In genomic region chr17:7404737-7405412, GRCh38 we compare ENCODE assay signal across 8 cellular contexts. TPM values are rescaled to one million over a fixed set of nuclear protein-coding genes. Genes with fewer than 3 reads are reported as not detected.
A peak's percentile ranks its signal among the peaks of the same experiment; 100 is the strongest.
DNase-seq lines count a peak whose midpoint lies in the region; ATAC-seq and TF ChIP-seq lines count a peak whose summit lies in the region.

No MANE protein-coding gene starts in this region.

- H3K9ac ChIP-seq in iPS-20b (ENCODE audit: low read depth, low read length): peak overlapping the region; percentile 83; the same call in 1 of the 2 replicates

- H3K4me1 ChIP-seq in Caco-2 (no peaks in the 10 kb centered on the region), Panc1 (ENCODE audit: control insufficient read depth, insufficient read depth, low read length) (peaks cover 3% of the 10 kb centered on the region), iPS-20b (ENCODE audit: insufficient read depth, low read length) (peaks cover 8% of the 10 kb centered on the region; the same call in 1 of the 2 replicates)

- intact Hi-C loops in Caco-2 (cut with micrococcal nuclease; ENCODE audit: unreplicated experiment) (loop anchor here (1.0 to 2.0 kb wide), 3 partner anchors 25 to 54 kb away; partner anchors contain the start of gene TMEM102), Panc1 (cut with micrococcal nuclease; ENCODE audit: unreplicated experiment) (no loop called here)

- BruUV-seq in Caco-2 (replicated peaks; lab: Mats Ljungman, UMichigan) (no TSS peak), Panc1 (replicated peaks; lab: Mats Ljungman, UMichigan) (no TSS peak)

- peaks cover 6% of the 10 kb centered on the region for H3K36me3 Mint-ChIP-seq in Caco-2 (ENCODE audit: insufficient read depth, unreplicated experiment)

- no peaks in the 10 kb centered on the region for H3K27me3 Mint-ChIP-seq in Caco-2 (ENCODE audit: insufficient read depth, unreplicated experiment)

- no peak for TF ChIP-seq CTCF in Caco-2 (IDR thresholded peaks at IDR 0.05; ENCODE audit: insufficient read depth in 1 of 2, low read depth in 1 of 2, low read length in 1 of 2, severe bottlenecking in 1 of 2, unreplicated experiment in 1 of 2)
- TF ChIP-seq CTCF in Panc1 (IDR thresholded peaks at IDR 0.05): no peak
- no peak for TF ChIP-seq CTCF in astrocyte of the spinal cord (IDR thresholded peaks at IDR 0.05; ENCODE audit: low read depth, low read length)

- peak overlapping the region; percentile 76 for H3K27ac Mint-ChIP-seq in Caco-2 (ENCODE audit: unreplicated experiment)

- H3K27ac ChIP-seq in Panc1 (ENCODE audit: low read length): peak overlapping the region; percentile 57
- H3K27ac ChIP-seq in iPS-20b (ENCODE audit: low read length): no peak overlapping the region

- H3K27me3 ChIP-seq in Caco-2 (replicated peaks; ENCODE audit: control insufficient read depth, insufficient read depth, low read length): no peaks in the 10 kb centered on the region
- H3K27me3 ChIP-seq in Panc1 (ENCODE audit: control insufficient read depth, insufficient read depth, low read length): no peaks in the 10 kb centered on the region
- H3K27me3 ChIP-seq in iPS-20b (ENCODE audit: insufficient read depth, low read length): no peaks in the 10 kb centered on the region

- POLR2A ChIA-PET in Caco-2 (lab: Charles Lee): interaction anchor here (0.7 to 2.4 kb wide), 9 partner anchors 11 to 179 kb away, joined by 3 to 38 read pairs (median 3); partner anchors contain the start of genes MPDU1, PLSCR3, POLR2A and SLC2A4
- POLR2A ChIA-PET in Panc1 (lab: Charles Lee): interaction anchor here (0.6 to 0.8 kb wide), 2 partner anchors 80 to 1964 kb away, joined by 3 read pairs; partner anchors contain the start of gene POLR2A

- in situ Hi-C loops in Panc1 (cut with HindIII; ENCODE audit: low pct_unique_long_range_greater_than_20kb, low sequenced_read_pairs) (no loop called here), astrocyte of the spinal cord (cut with HindIII; ENCODE audit: low sequenced_read_pairs) (no loop called here)

- H3K4me3 Mint-ChIP-seq in Caco-2 (ENCODE audit: unreplicated experiment): peak overlapping the region; percentile 76

- H3K4me3 ChIP-seq in Caco-2 (ENCODE audit: low read depth, low read length) (peak overlapping the region; percentile 53), Panc1 (ENCODE audit: low read depth in 2 of 2, low read length in 2 of 2) (peak overlapping the region; percentile 61 to 63), astrocyte of the spinal cord (ENCODE audit: low read depth, low read length) (peak overlapping the region; percentile 70), iPS-20b (ENCODE audit: low read length) (peak overlapping the region; percentile 89)

- no peaks in the 10 kb centered on the region for H3K9me3 ChIP-seq in Caco-2
- H3K9me3 ChIP-seq in Panc1 (ENCODE audit: control insufficient read depth, insufficient read depth, low read depth, low read length): no peaks in the 10 kb centered on the region
- no peaks in the 10 kb centered on the region for H3K9me3 ChIP-seq in iPS-20b (ENCODE audit: insufficient read depth, low read depth, low read length)

- peak; percentile 38 for ATAC-seq in Panc1

- no peaks in the 10 kb centered on the region for H3K9me3 Mint-ChIP-seq in Caco-2 (ENCODE audit: unreplicated experiment)

- H3K36me3 ChIP-seq in Caco-2 (ENCODE audit: control insufficient read depth, insufficient read depth, low read length) (no peaks in the 10 kb centered on the region), Panc1 (ENCODE audit: control insufficient read depth, insufficient read depth, low read length) (no peaks in the 10 kb centered on the region), iPS-20b (ENCODE audit: insufficient read depth, low read depth, low read length) (peaks cover 13% of the 10 kb centered on the region)

- DNase-seq in Caco-2 (peak; percentile 34 to 37), HCEC 1CT (peak; percentile 32), Panc1 (ENCODE audit: low read depth, low spot score) (no peak), astrocyte of the spinal cord (ENCODE audit: low read depth, low spot score) (no peak), H4 (ENCODE audit: low spot score) (no peak), HT-29 (ENCODE audit: low spot score) (no peak)
- DNase-seq in stimulated activated CD4-positive, alpha-beta T cell treated with anti-CD3 and anti-CD28 coated beads, Interleukin-1b, Interleukin-23, amount 100 ng/mL, for 48 hours: peak; percentile 61

- peaks cover 8% of the 10 kb centered on the region for H3K4me1 Mint-ChIP-seq in Caco-2 (ENCODE audit: low read depth, unreplicated experiment)

- CTCF ChIA-PET in Caco-2 (lab: Charles Lee): interaction anchor here (0.9 to 1.8 kb wide), 6 partner anchors 11 to 312 kb away, joined by 3 to 15 read pairs (median 6); partner anchors contain the start of genes DNAH2, NEURL4, PLSCR3 and TMEM102
- CTCF ChIA-PET in Panc1 (lab: Charles Lee): interaction anchor here (0.7 kb wide), 1 partner anchor 49 kb away, joined by 4 read pairs; no protein-coding TSS in a partner anchor

RNA-seq across cellular contexts. Expression of gene TMEM256, which starts 1.0 kb away (rescaled TPM):
- total RNA-seq in Caco-2 (2022): 40.2 and 41.3 TPM in 2 replicates
- 35.8 TPM for total RNA-seq in Panc1 (2021; ENCODE audit: unreplicated experiment)
- 35.1 TPM for polyA plus RNA-seq in Panc1 (2012; ENCODE audit: insufficient read length)
- 76.1 and 108 TPM in 2 replicates for total RNA-seq in H4 (2014; rRNA removed; shearing (Covaris generic))
- 84.6 and 111 TPM in 2 replicates for total RNA-seq in HT-29 (2014; rRNA removed; shearing (Covaris generic))

RNA-seq across cellular contexts. Expression of gene NLGN2, which starts 2.8 kb away (rescaled TPM):
- total RNA-seq in Caco-2 (2022) (12.6 and 16.1 TPM in 2 replicates), Panc1 (2021; ENCODE audit: unreplicated experiment) (33.6 TPM)
- polyA plus RNA-seq in Panc1 (2012; ENCODE audit: insufficient read length): 42.7 TPM
- total RNA-seq in H4 (2014; rRNA removed; shearing (Covaris generic)): 3.1 and 3.5 TPM in 2 replicates
- total RNA-seq in HT-29 (2014; rRNA removed; shearing (Covaris generic)): 2.2 and 2.7 TPM in 2 replicates

RNA-seq across cellular contexts. Expression of gene PLSCR3, which starts 10.6 kb away (rescaled TPM):
- total RNA-seq in Caco-2 (2022) (12.7 and 14.5 TPM in 2 replicates), Panc1 (2021; ENCODE audit: unreplicated experiment) (32.0 TPM)
- polyA plus RNA-seq in Panc1 (2012; ENCODE audit: insufficient read length): 68.3 TPM
- total RNA-seq in H4 (2014; rRNA removed; shearing (Covaris generic)): 20.0 and 22.7 TPM in 2 replicates
- total RNA-seq in HT-29 (2014; rRNA removed; shearing (Covaris generic)): 28.5 and 32.4 TPM in 2 replicates

RNA-seq across cellular contexts. Expression of gene SPEM1, which starts 15.2 kb away (rescaled TPM):
- 0.52 TPM in 1 of 2 replicates, not detected in the other for total RNA-seq in Caco-2 (2022)
- total RNA-seq in Panc1 (2021; ENCODE audit: unreplicated experiment): not detected
- polyA plus RNA-seq in Panc1 (2012; ENCODE audit: insufficient read length): not detected
- not detected in 2 replicates for total RNA-seq in H4 (2014; rRNA removed; shearing (Covaris generic))
- not detected in 2 replicates for total RNA-seq in HT-29 (2014; rRNA removed; shearing (Covaris generic))

RNA-seq across cellular contexts. Expression of gene SPEM2, which starts 20.5 kb away (rescaled TPM):
- total RNA-seq in Caco-2 (2022) (not detected in 2 replicates), Panc1 (2021; ENCODE audit: unreplicated experiment) (not detected)
- not detected for polyA plus RNA-seq in Panc1 (2012; ENCODE audit: insufficient read length)
- total RNA-seq in H4 (2014; rRNA removed; shearing (Covaris generic)): not detected in 2 replicates
- not detected in 2 replicates for total RNA-seq in HT-29 (2014; rRNA removed; shearing (Covaris generic))

Comparison
In these comparisons a context has a peak if more than half of its experiments do, and no peak if none do; other contexts are left out.
1. DNase-seq: peak in Caco-2 (2 of 2), HCEC 1CT (single experiment) and stimulated activated CD4-positive, alpha-beta T cell treated with anti-CD3 and anti-CD28 coated beads, Interleukin-1b, Interleukin-23, amount 100 ng/mL, for 48 hours (single experiment); none in Panc1 (single experiment), astrocyte of the spinal cord (single experiment), H4 (single experiment) and HT-29 (single experiment).
2. Peak in every context shown above with its lines, with median percentiles within 50 percentile points of each other: H3K4me3 ChIP-seq.